17 cellular contexts compared by ENCODE assay signal in the genomic region with DNA sequence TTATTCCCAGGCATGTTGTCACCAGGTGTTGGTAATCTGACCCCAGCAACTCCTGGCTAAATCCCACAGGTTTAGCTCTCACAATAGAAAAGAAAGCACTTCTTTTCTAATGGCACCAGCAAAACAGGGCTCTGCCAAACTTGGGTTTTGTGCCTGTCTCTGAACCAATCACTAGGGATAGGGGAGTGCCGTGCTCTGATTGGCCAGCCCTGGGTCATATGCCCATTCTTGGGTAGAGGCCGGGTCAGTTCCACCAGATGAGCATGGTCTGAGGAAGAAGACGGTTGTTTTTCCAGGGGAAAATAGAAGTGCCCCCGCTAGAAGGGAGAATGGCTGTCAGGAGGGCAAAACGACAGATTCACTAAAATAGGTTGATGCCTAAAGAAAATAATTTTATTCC. TPM values are rescaled to one million over a fixed set of nuclear protein-coding genes. Genes with fewer than 3 reads are reported as not detected.
DNase-seq lines count a peak whose midpoint lies in the region; ATAC-seq and TF ChIP-seq lines count a peak whose summit lies in the region.
"Had no signal": no experiment of that assay in that cellular context is flagged by ENCODE, and none has a peak within 500 bp of the region (broad histone marks: within the 10 kb centered on the region; RNA-seq: fewer than 3 reads in every experiment).

No MANE protein-coding gene starts in this region.

- no peaks in the 10 kb centered on the region for H3F3A ChIP-seq in PC-3 (ENCODE audit: low read length, unreplicated experiment)

- no peak overlapping the region for H3K4ac ChIP-seq in IMR-90 (ENCODE audit: low read depth, low read length)

- H2AK5ac ChIP-seq in IMR-90 (ENCODE audit: low read depth, low read length), result no peak overlapping the region

- no peaks in the 10 kb centered on the region for H3K9me2 ChIP-seq in PC-3 (replicated peaks; ENCODE audit: low read length)

- no peak overlapping the region for H2BK15ac ChIP-seq in IMR-90 (ENCODE audit: low read depth, low read length)

- H3K36me3 ChIP-seq in IMR-90 (ENCODE audit: control insufficient read depth, insufficient read depth, low read length) (no peaks in the 10 kb centered on the region; the same call in 1 of the 2 replicates), PC-3 (ENCODE audit: low read depth, low read length) (no peaks in the 10 kb centered on the region)

- no peak overlapping the region for H3K56ac ChIP-seq in IMR-90 (ENCODE audit: extremely low read depth, insufficient read depth, low read length)

- peaks cover 7% of the 10 kb centered on the region for H3K9me3 Mint-ChIP-seq in glutamatergic neuron (ENCODE audit: unreplicated experiment)
- H3K9me3 Mint-ChIP-seq: T-helper 1 cell treated with Interleukin-12 subunit alpha and Interleukin-12 subunit beta and Interleukin-4 antibody, amounts not matched to agents 30 μg/mL and 1 μg/mL, for 36 hours had no signal

- H3K18ac ChIP-seq in IMR-90 (ENCODE audit: low read depth, low read length), result no peak overlapping the region

- no peak overlapping the region for H3K23ac ChIP-seq in IMR-90 (ENCODE audit: low read depth, low read length)

- H3K79me2 ChIP-seq in PC-3 (ENCODE audit: low read length), result no peaks in the 10 kb centered on the region

- peaks cover 2% of the 10 kb centered on the region; the same call in 1 of the 2 replicates for H3K4me1 ChIP-seq in IMR-90 (ENCODE audit: control insufficient read depth, insufficient read depth, low read length)
- no peaks in the 10 kb centered on the region for H3K4me1 ChIP-seq in PC-3 (ENCODE audit: insufficient read depth, low read length)

- no peak overlapping the region for H3K27ac Mint-ChIP-seq in glutamatergic neuron (ENCODE audit: unreplicated experiment)
- H3K27ac Mint-ChIP-seq: T-helper 1 cell treated with Interleukin-12 subunit alpha and Interleukin-12 subunit beta and Interleukin-4 antibody, amounts not matched to agents 30 μg/mL and 1 μg/mL, for 36 hours had no signal

- intact Hi-C loops in IMR-90 (cut with micrococcal nuclease), result no loop called here
- intact Hi-C loops in PC-3 (cut with micrococcal nuclease), result no loop called here

- 0 out of 2 replicates have a peak, but pooled peaks cover 4% of the 10 kb centered on the region for H3K9me1 ChIP-seq in IMR-90 (ENCODE audit: insufficient read depth, low read length)

- H3K14ac ChIP-seq in IMR-90 (replicated peaks; ENCODE audit: low read depth, low read length), result no peak overlapping the region

- no peak overlapping the region for H2BK120ac ChIP-seq in IMR-90 (ENCODE audit: low read depth, low read length)

- no peak overlapping the region for H4K91ac ChIP-seq in IMR-90 (ENCODE audit: insufficient read depth, low read depth, low read length)

- POLR2A ChIA-PET in IMR-90 (lab: Charles Lee; ENCODE audit: unreplicated experiment), result no interaction called here
- POLR2A ChIA-PET in PC-3 (lab: Charles Lee; ENCODE audit: unreplicated experiment), result no interaction called here

- no peak overlapping the region for H2BK5ac ChIP-seq in IMR-90 (ENCODE audit: low read depth, low read length, poor library complexity, severe bottlenecking)

- H3K4me1 Mint-ChIP-seq in glutamatergic neuron (ENCODE audit: low read depth, unreplicated experiment), result peaks cover 21% of the 10 kb centered on the region

- ATAC-seq in IMR-90 (ENCODE audit: low read depth) (no peak), left lobe of liver (no peak), PC-3 (no peak)
- no peak for ATAC-seq in activated CD4-positive, CD25-positive, alpha-beta regulatory T cell treated with anti-CD3 and anti-CD28 coated beads, Interleukin-2, amount 50 U/mL, for 24 hours
- ATAC-seq: HepG2, Right ventricle myocardium inferior had no signal

- H3K9ac ChIP-seq in IMR-90 (ENCODE audit: low read depth, low read length) (no peak overlapping the region), PC-3 (ENCODE audit: low read length) (no peak overlapping the region)

- H3K36me3 Mint-ChIP-seq in glutamatergic neuron (ENCODE audit: unreplicated experiment), result no peaks in the 10 kb centered on the region

- H2AK9ac ChIP-seq in IMR-90 (replicated peaks; ENCODE audit: low read depth, low read length, poor library complexity), result no peak overlapping the region

- 92% methylated on average over 2 of the region's 5 CpGs; no CpG with 5 or more reads in 1 of the 2 experiments for WGBS in IMR-90 (ENCODE audit: extremely low coverage in 2 of 2, insufficient read length in 1 of 2), 2 experiments

- no peak for TF ChIP-seq RAD21 in IMR-90 (IDR thresholded peaks at IDR 0.05; ENCODE audit: low read length)

- CTCF ChIA-PET in IMR-90 (lab: Yijun Ruan, JAX), result interaction anchor here (1.0 kb wide), 1 partner anchor 9 kb away, joined by 4 read pairs; no protein-coding TSS in a partner anchor
- CTCF ChIA-PET in PC-3 (lab: Charles Lee), result no interaction called here

- no peak overlapping the region for H2AFZ ChIP-seq in IMR-90 (replicated peaks; ENCODE audit: low read length, poor library complexity)
- H2AFZ ChIP-seq in PC-3 (ENCODE audit: low read length), result no peak overlapping the region

- H4K8ac ChIP-seq in IMR-90 (ENCODE audit: low read depth in 2 of 2, low read length in 2 of 2), result no peak overlapping the region

- H4K5ac ChIP-seq in IMR-90 (ENCODE audit: low read depth, low read length), result no peak overlapping the region

- dilution Hi-C loops in IMR-90 (cut with HindIII; ENCODE audit: low sequenced_read_pairs, unreplicated experiment), result no loop called here

- H3K27me3 ChIP-seq in IMR-90 (ENCODE audit: control insufficient read depth, insufficient read depth, low read length), result no peaks in the 10 kb centered on the region
- no peaks in the 10 kb centered on the region for H3K27me3 ChIP-seq in PC-3 (ENCODE audit: low read length)

- H3K4me2 ChIP-seq in IMR-90 (ENCODE audit: low read depth, low read length), result no peak overlapping the region
- no peak overlapping the region for H3K4me2 ChIP-seq in PC-3 (ENCODE audit: low read length)

- no TSS peak for BruUV-seq in IMR-90 (replicated peaks; lab: Mats Ljungman, UMichigan)
- BruUV-seq in PC-3 (replicated peaks; lab: Mats Ljungman, UMichigan), result no TSS peak

- H2BK20ac ChIP-seq in IMR-90 (ENCODE audit: low read depth, low read length), result no peak overlapping the region

- no peaks in the 10 kb centered on the region for H3K79me1 ChIP-seq in IMR-90 (ENCODE audit: low read depth in 1 of 2, low read length in 2 of 2)

- TF ChIP-seq CTCF in IMR-90 (conservative IDR thresholded peaks at IDR 0.05; ENCODE audit: low read depth, low read length) (no peak), glutamatergic neuron (IDR thresholded peaks at IDR 0.05; ENCODE audit: partially characterized antibody, unreplicated experiment) (no peak), PC-3 (conservative IDR thresholded peaks at IDR 0.05; ENCODE audit: low read depth, low read length) (no peak)

- H3K4me3 Mint-ChIP-seq in glutamatergic neuron (ENCODE audit: unreplicated experiment), result peak overlapping the region; percentile 33
- H3K4me3 Mint-ChIP-seq: T-helper 1 cell treated with Interleukin-12 subunit alpha and Interleukin-12 subunit beta and Interleukin-4 antibody, amounts not matched to agents 30 μg/mL and 1 μg/mL, for 36 hours had no signal

- H3K27ac ChIP-seq in IMR-90 (ENCODE audit: insufficient read depth, low read length) (no peak overlapping the region), PC-3 (ENCODE audit: low read length) (no peak overlapping the region)
- H3K27ac ChIP-seq: SK-N-MC had no signal

- TF ChIP-seq POLR2A in IMR-90 (IDR thresholded peaks at IDR 0.05; ENCODE audit: low read depth, low read length), result no peak

- peaks cover 3% of the 10 kb centered on the region for H3K27me3 Mint-ChIP-seq in glutamatergic neuron (ENCODE audit: unreplicated experiment)

- peak; percentile 33 for DNase-seq in NCI-H1436 (lab: John Stamatoyannopoulos, UW)
- DNase-seq in NCI-H1436 treated with DMSO at 0.1 percent for 48 hours (lab: John Stamatoyannopoulos, UW), result no peak
- no peak for DNase-seq in IMR-90
- peak; percentile 98 for DNase-seq in NCI-H2171 treated with DMSO at 0.1 percent for 48 hours (lab: John Stamatoyannopoulos, UW)
- DNase-seq in glutamatergic neuron, result no peak
- DNase-seq in left lobe of liver (ENCODE audit: low spot score), result no peak
- no peak for DNase-seq in PC-3
- DNase-seq: C1 segment of cervical spinal cord, EL, Kasumi-1, NCI-H2081 treated with DMSO at 0.1 percent for 48 hours, NCI-H526 had no signal

- H4K20me1 ChIP-seq in IMR-90 (ENCODE audit: insufficient read depth, low read length), result no peaks in the 10 kb centered on the region
- H4K20me1 ChIP-seq in PC-3 (ENCODE audit: low read length), result no peaks in the 10 kb centered on the region

- H3K9me3 ChIP-seq in IMR-90 (ENCODE audit: control insufficient read depth, insufficient read depth, low read length) (no peaks in the 10 kb centered on the region), PC-3 (ENCODE audit: low read length) (no peaks in the 10 kb centered on the region)

- H3K4me3 ChIP-seq in IMR-90 (ENCODE audit: insufficient read depth, low read depth, low read length), result no peak overlapping the region
- H3K4me3 ChIP-seq in PC-3 (ENCODE audit: low read length), result no peak overlapping the region
- H3K4me3 ChIP-seq: SK-N-MC had no signal

- in situ Hi-C loops in IMR-90 (cut with MboI; ENCODE audit: low sequenced_read_pairs), result no loop called here

TF ChIP-seq in IMR-90, 13 proteins besides CTCF, POLR2A, EP300 and RAD21:
- no peak for TF ChIP-seq MAZ (IDR thresholded peaks at IDR 0.05; ENCODE audit: borderline replicate concordance, low read depth, low read length)
- TF ChIP-seq, protein P1, sequence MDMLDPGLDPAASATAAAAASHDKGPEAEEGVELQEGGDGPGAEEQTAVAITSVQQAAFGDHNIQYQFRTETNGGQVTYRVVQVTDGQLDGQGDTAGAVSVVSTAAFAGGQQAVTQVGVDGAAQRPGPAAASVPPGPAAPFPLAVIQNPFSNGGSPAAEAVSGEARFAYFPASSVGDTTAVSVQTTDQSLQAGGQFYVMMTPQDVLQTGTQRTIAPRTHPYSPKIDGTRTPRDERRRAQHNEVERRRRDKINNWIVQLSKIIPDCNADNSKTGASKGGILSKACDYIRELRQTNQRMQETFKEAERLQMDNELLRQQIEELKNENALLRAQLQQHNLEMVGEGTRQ (IDR thresholded peaks at IDR 0.05; ENCODE audit: low read depth, low read length), result peak; percentile 37; the same call in 1 of the 2 replicates

RNA-seq across cellular contexts. Expression of a gene that starts 14.7 kb away (rescaled TPM):
- 28.9 and 33.0 TPM in 2 replicates for total RNA-seq in IMR-90 (2012; rRNA removed)
- polyA plus RNA-seq in IMR-90 (2012; rRNA removed), result 15.7 and 16.1 TPM in 2 replicates
- polyA plus RNA-seq in IMR-90 (2012; cell fraction: cytosol; rRNA removed), result 5.7 and 7.2 TPM in 2 replicates
- polyA plus RNA-seq in IMR-90 (2012; cell fraction: nucleus; rRNA removed; ENCODE audit: low replicate concordance), result 6.9 and 22.1 TPM in 2 replicates
- total RNA-seq in glutamatergic neuron (ENCODE audit: unreplicated experiment), result 0.61 TPM
- total RNA-seq in left lobe of liver, result 0.13 TPM
- 2.4 TPM in 1 of 2 replicates, not detected in the other for total RNA-seq in PC-3 (2014; rRNA removed)
- total RNA-seq: HepG2 had no signal
- polyA plus RNA-seq: HepG2 had no signal

RNA-seq across cellular contexts. Expression of a gene that starts 40.3 kb away (rescaled TPM):
- total RNA-seq in IMR-90 (2012; rRNA removed) (37.8 and 42.3 TPM in 2 replicates), glutamatergic neuron (ENCODE audit: unreplicated experiment) (44.0 TPM), left lobe of liver (20.8 TPM), PC-3 (2014; rRNA removed) (20.4 and 23.8 TPM in 2 replicates)
- polyA plus RNA-seq in IMR-90 (2012; rRNA removed), result 10.6 and 14.4 TPM in 2 replicates
- polyA plus RNA-seq in IMR-90 (2012; cell fraction: cytosol; rRNA removed), result 3.2 and 10.9 TPM in 2 replicates
- polyA plus RNA-seq in IMR-90 (2012; cell fraction: nucleus; rRNA removed; ENCODE audit: low replicate concordance), result 5.3 and 21.5 TPM in 2 replicates

Comparison
In these comparisons a context has a peak if more than half of its experiments do, and no peak if none do; other contexts are left out.
1. DNase-seq: peak in NCI-H1436 (single experiment) and NCI-H2171 treated with DMSO at 0.1 percent for 48 hours (single experiment); none in NCI-H1436 treated with DMSO at 0.1 percent for 48 hours (single experiment), IMR-90 (single experiment), glutamatergic neuron (single experiment), left lobe of liver (single experiment) and PC-3 (single experiment).